8 cellular contexts compared by ENCODE assay signal in the genomic region with DNA sequence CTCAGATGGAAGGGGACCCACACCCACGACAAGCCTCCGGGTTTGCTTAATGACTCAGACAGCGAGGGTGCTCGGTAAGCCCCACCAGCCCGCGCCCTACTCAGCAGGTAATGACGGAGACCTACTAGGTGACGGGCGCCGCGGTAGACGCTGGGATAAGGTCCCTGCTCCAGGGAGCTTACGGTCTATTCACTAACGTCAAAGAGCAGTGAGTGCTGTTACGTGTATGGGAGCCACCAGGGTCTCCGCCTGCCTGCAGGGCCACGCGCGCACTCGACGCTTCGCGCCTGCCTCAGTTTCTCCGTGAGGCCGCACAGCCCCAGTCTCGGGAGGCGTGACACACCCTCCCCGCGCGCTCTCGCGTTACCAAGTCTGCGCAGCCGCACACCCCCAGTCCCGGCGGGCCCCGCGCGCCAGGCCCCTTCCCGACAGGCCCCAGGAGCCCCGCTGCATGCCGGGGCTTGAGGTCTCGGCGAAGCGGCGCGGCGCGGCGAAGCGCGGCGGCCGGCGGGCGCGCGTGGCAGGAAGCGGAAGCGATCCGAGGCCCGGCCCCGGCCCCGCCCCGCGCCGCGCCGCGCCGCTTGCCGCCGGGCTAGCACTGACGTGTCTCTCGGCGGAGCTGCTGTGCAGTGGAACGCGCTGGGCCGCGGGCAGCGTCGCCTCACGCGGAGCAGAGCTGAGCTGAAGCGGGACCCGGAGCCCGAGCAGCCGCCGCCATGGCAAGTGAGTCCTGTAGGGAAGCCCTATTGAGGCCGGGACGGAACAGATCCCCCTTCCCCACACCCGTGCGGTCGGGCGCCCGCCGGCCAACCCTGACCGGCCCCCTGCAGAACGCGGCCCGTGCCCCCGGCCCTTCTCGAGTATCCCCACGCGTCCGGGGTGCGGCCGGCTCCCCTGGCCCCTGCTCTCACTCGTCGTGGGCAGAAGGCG. TPM values are rescaled to one million over a fixed set of nuclear protein-coding genes. Genes with fewer than 3 reads are reported as not detected.
DNase-seq lines count a peak whose midpoint lies in the region; ATAC-seq, FAIRE-seq and TF ChIP-seq lines count a peak whose summit lies in the region.

Gene SEC61A1 (plus strand): TSS at position 601 of the 930 bp plus-strand sequence. CDS start 116 bp downstream, at position 717.

- peaks cover 25 to 30% of the 10 kb centered on the region in 2 donors for H3K4me1 ChIP-seq in kidney (ENCODE audit: control insufficient read depth in 1 of 2, insufficient read depth in 1 of 2, low read depth in 1 of 2, low read length in 2 of 2)

- TF ChIP-seq CTCF in kidney (IDR thresholded peaks at IDR 0.05; ENCODE audit: borderline replicate concordance, extremely low read depth, insufficient read depth) = no peak

- H3K4me3 ChIP-seq in kidney (ENCODE audit: low read length in 2 of 2) = peak within 1 kb of the TSS; percentile 95 to 99

- peak within 1 kb of the TSS; percentile 92 to 99 for H3K9ac ChIP-seq in kidney (ENCODE audit: low read length in 2 of 2)

- peaks cover under 1 to 15% of the 10 kb centered on the region in 2 donors for H3K36me3 ChIP-seq in kidney (ENCODE audit: control insufficient read depth in 1 of 2, insufficient read depth in 2 of 2, low read length in 2 of 2)

- peak; percentile 94 for ATAC-seq in HG03432 (IDR thresholded peaks at IDR 0.05; ENCODE audit: unreplicated experiment)

- peak; percentile 100 for DNase-seq in AG20443 (ENCODE audit: low spot score)
- peak; percentile 88 for DNase-seq in NCI-H460 (ENCODE audit: extremely low read depth, low read depth)
- peak; percentile 97 for DNase-seq in activated CD4-positive, CD25-positive, alpha-beta regulatory T cell treated with anti-CD3 and anti-CD28 coated beads, Interleukin-2, amount 50 U/mL, for 72 hours
- peak; percentile 87 for DNase-seq in cerebellar cortex (ENCODE audit: low spot score)
- DNase-seq in kidney = peak; percentile 99
- DNase-seq in stimulated activated CD4-positive, alpha-beta T cell treated with anti-CD3 and anti-CD28 coated beads, Interleukin-15, amount 100 ng/mL, for 1 hour (ENCODE audit: low read depth in 1 of 2, low spot score in 1 of 2) = peak; percentile 91 to 95

- intact Hi-C loops in kidney (cut with DNase I) = no loop called here

- TF ChIP-seq POLR2A in GM19099 (IDR thresholded peaks at IDR 0.05; ENCODE audit: extremely low read depth, insufficient read length, low read depth) = peak; percentile 95

- no peaks in the 10 kb centered on the region for H3K9me3 ChIP-seq in kidney (ENCODE audit: control insufficient read depth in 1 of 2, low read length in 2 of 2)

- peak within 1 kb of the TSS; percentile 83 for H3K27ac ChIP-seq in kidney (ENCODE audit: low read depth in 2 of 2, low read length in 2 of 2)

- FAIRE-seq in kidney (lab: Jason Lieb, UNC) = no peak

RNA-seq across cellular contexts. Expression of gene SEC61A1, which starts in this region (rescaled TPM):
- 133 and 136 TPM in 2 replicates for total RNA-seq in NCI-H460 (2014; rRNA removed; shearing (Covaris generic))
- polyA plus RNA-seq in NCI-H460 (2014; cell fraction: nucleus; rRNA removed) = 87.0 and 114 TPM in 2 replicates
- total RNA-seq in kidney = 177 TPM
- polyA plus RNA-seq in kidney (ENCODE audit: insufficient read depth, low read depth, low replicate concordance) = 119 TPM

Comparison
In these comparisons a context has a peak if more than half of its experiments do, and no peak if none do; other contexts are left out.
1. Peak in every context shown above with its lines: DNase-seq, ATAC-seq, H3K4me3 ChIP-seq and H3K27ac ChIP-seq.